In genomic region chr11:8682219-8683114, GRCh38 we compare ENCODE assay signal across 8 cellular contexts. TPM values are rescaled to one million over a fixed set of nuclear protein-coding genes. Genes with fewer than 3 reads are reported as not detected.
DNase-seq lines count a peak whose midpoint lies in the region; ATAC-seq and TF ChIP-seq lines count a peak whose summit lies in the region.

TSS of gene RPL27A (plus strand) at chr11:8682792. CDS start at chr11:8682814, 22 bp downstream.
TSS of gene TRIM66 (minus strand) at chr11:8682665. CDS start at chr11:8672274, 10,391 bp downstream.

- TF ChIP-seq POLR2A in GM10847 (IDR thresholded peaks at IDR 0.05; ENCODE audit: extremely low read depth, insufficient read length) = peak; percentile 99

- peaks cover 27% of the 10 kb centered on the region for H3K36me3 ChIP-seq in thoracic aorta

- peak; percentile 96 for ATAC-seq in HG02642 (IDR thresholded peaks at IDR 0.05; ENCODE audit: poor library complexity, unreplicated experiment)
- peak; percentile 98 for ATAC-seq in activated naive CD4-positive, alpha-beta T cell treated with anti-CD3 and anti-CD28 coated beads, Interleukin-2, amount 50 U/mL, for 72 hours
- ATAC-seq in thoracic aorta (ENCODE audit: insufficient number of reproducible peaks, low FRiP score, low read depth) = peak; percentile 95

- H3K4me1 Mint-ChIP-seq in glutamatergic neuron (ENCODE audit: low read depth, unreplicated experiment) (peaks cover 7% of the 10 kb centered on the region), osteocyte (ENCODE audit: unreplicated experiment) (peaks cover 45% of the 10 kb centered on the region)

- H3K4me3 Mint-ChIP-seq in glutamatergic neuron (ENCODE audit: unreplicated experiment) = peak within 1 kb of the TSS; percentile 92
- peak within 1 kb of the TSS; percentile 88 for H3K4me3 Mint-ChIP-seq in osteocyte (ENCODE audit: unreplicated experiment)

- H3K4me3 ChIP-seq in thoracic aorta = peak within 1 kb of the TSS; percentile 72

- H3K9me3 ChIP-seq in thoracic aorta = no peaks in the 10 kb centered on the region

- H3K27me3 Mint-ChIP-seq in glutamatergic neuron (ENCODE audit: unreplicated experiment) = peaks cover 5% of the 10 kb centered on the region
- no peaks in the 10 kb centered on the region for H3K27me3 Mint-ChIP-seq in osteocyte (ENCODE audit: unreplicated experiment)

- no peak for TF ChIP-seq CTCF in glutamatergic neuron (IDR thresholded peaks at IDR 0.05; ENCODE audit: partially characterized antibody, unreplicated experiment)
- TF ChIP-seq CTCF in osteocyte (IDR thresholded peaks at IDR 0.05) = no peak
- peak; percentile 21 for TF ChIP-seq CTCF in thoracic aorta (IDR thresholded peaks at IDR 0.05)

- H3K27ac ChIP-seq in thoracic aorta = peak within 1 kb of the TSS; percentile 95 to 97

- H3K27ac Mint-ChIP-seq in activated naive CD4-positive, alpha-beta T cell treated with anti-CD3 and anti-CD28 coated beads, Interleukin-2, amount 50 U/mL, for 72 hours = peak within 1 kb of the TSS; percentile 97 to 99
- H3K27ac Mint-ChIP-seq in glutamatergic neuron (ENCODE audit: unreplicated experiment) = peak within 1 kb of the TSS; percentile 98
- peak within 1 kb of the TSS; percentile 97 for H3K27ac Mint-ChIP-seq in osteocyte (ENCODE audit: unreplicated experiment)

- peaks cover 5 to 6% of the 10 kb centered on the region in 2 donors for H3K9me3 Mint-ChIP-seq in activated naive CD4-positive, alpha-beta T cell treated with anti-CD3 and anti-CD28 coated beads, Interleukin-2, amount 50 U/mL, for 72 hours
- peaks cover 11% of the 10 kb centered on the region for H3K9me3 Mint-ChIP-seq in glutamatergic neuron (ENCODE audit: unreplicated experiment)
- no peaks in the 10 kb centered on the region for H3K9me3 Mint-ChIP-seq in osteocyte (ENCODE audit: unreplicated experiment)

- H3K27me3 ChIP-seq in thoracic aorta (replicated peaks; ENCODE audit: insufficient read depth) = no peaks in the 10 kb centered on the region

- H3K4me1 ChIP-seq in thoracic aorta (ENCODE audit: control insufficient read depth in 1 of 2, low read depth in 2 of 2) = peaks cover 6 to 24% of the 10 kb centered on the region in 2 donors

- H3K36me3 Mint-ChIP-seq in activated naive CD4-positive, alpha-beta T cell treated with anti-CD3 and anti-CD28 coated beads, Interleukin-2, amount 50 U/mL, for 72 hours = peaks cover 54 to 64% of the 10 kb centered on the region in 2 donors
- no peaks in the 10 kb centered on the region for H3K36me3 Mint-ChIP-seq in glutamatergic neuron (ENCODE audit: unreplicated experiment)
- peaks cover 33% of the 10 kb centered on the region for H3K36me3 Mint-ChIP-seq in osteocyte (ENCODE audit: unreplicated experiment)

- DNase-seq in NCI-H1105 (lab: John Stamatoyannopoulos, UW) (peak; percentile 97), SKM-1 (lab: John Stamatoyannopoulos, UW; ENCODE audit: unreplicated experiment) (peak; percentile 89), glutamatergic neuron (peak; percentile 100), osteocyte (ENCODE audit: extremely low spot score, unreplicated experiment) (peak; percentile 99), thoracic aorta (ENCODE audit: low spot score) (peak; percentile 85)
- DNase-seq in activated naive CD4-positive, alpha-beta T cell treated with anti-CD3 and anti-CD28 coated beads, Interleukin-2, amount 50 U/mL, for 72 hours (ENCODE audit: low spot score in 2 of 2) = peak; percentile 98 to 99

RNA-seq across cellular contexts. Expression of gene RPL27A, which starts in this region (rescaled TPM):
- total RNA-seq in activated naive CD4-positive, alpha-beta T cell treated with anti-CD3 and anti-CD28 coated beads, Interleukin-2, amount 50 U/mL, for 72 hours = 1,000 to 10,000 TPM; 1,341 to 1,591 TPM
- total RNA-seq in glutamatergic neuron (ENCODE audit: unreplicated experiment) = 398 TPM
- 750 and 815 TPM in 2 replicates for total RNA-seq in osteocyte
- total RNA-seq in thoracic aorta = 100 to 1,000 TPM; 537 to 617 TPM

RNA-seq across cellular contexts. Expression of gene TRIM66, which starts in this region (rescaled TPM):
- 10 to 100 TPM; 16.2 to 25.3 TPM for total RNA-seq in activated naive CD4-positive, alpha-beta T cell treated with anti-CD3 and anti-CD28 coated beads, Interleukin-2, amount 50 U/mL, for 72 hours
- total RNA-seq in glutamatergic neuron (ENCODE audit: unreplicated experiment) = 59.5 TPM
- total RNA-seq in osteocyte = 10.0 and 10.2 TPM in 2 replicates
- 10 to 100 TPM; 10.2 to 18.1 TPM for total RNA-seq in thoracic aorta

Comparison
In these comparisons a context has a peak if more than half of its experiments do, and no peak if none do; other contexts are left out.
1. Peak in every context shown above with its lines: DNase-seq, ATAC-seq, H3K4me3 ChIP-seq and H3K27ac ChIP-seq.